In the genomic region with DNA sequence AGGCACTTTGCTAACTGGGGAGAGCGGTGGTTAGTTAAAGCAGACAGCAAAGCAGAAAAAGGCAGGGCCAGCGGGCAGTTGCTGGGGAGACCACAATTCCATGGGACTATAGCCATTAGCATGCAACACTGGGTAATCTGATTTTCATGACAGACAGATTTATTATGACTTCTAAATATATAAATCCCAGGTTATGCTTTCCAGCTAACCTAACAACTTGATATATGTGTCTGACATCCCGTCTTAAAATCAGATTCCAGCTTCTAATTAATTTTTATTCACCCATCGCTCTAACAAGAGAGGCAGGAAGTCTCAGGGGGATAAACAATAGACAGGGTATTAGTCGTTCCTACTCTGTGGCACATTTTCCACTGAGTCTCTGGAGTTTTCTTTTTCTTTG, we compare ENCODE assay signal across 14 cellular contexts.
A peak's percentile ranks its signal among the peaks of the same experiment; 100 is the strongest.
DNase-seq lines count a peak whose midpoint lies in the region; ATAC-seq and TF ChIP-seq lines count a peak whose summit lies in the region.
"Had no signal": no experiment of that assay in that cellular context is flagged by ENCODE, and none has a peak within 500 bp of the region (broad histone marks: within the 10 kb centered on the region; RNA-seq: fewer than 3 reads in every experiment).

No MANE protein-coding gene starts in this region.

- H3K9me3 ChIP-seq in uterus = no peaks in the 10 kb centered on the region
- H3K9me3 ChIP-seq: BLaER1, Caco-2 had no signal

- no peak overlapping the region for H3K4me2 ChIP-seq in mesendoderm (ENCODE audit: low read length)
- H3K4me2 ChIP-seq: BLaER1 had no signal

- no peak for TF ChIP-seq POLR2A in uterus (IDR thresholded peaks at IDR 0.05)

- no peak overlapping the region for H2BK120ac ChIP-seq in mesendoderm (ENCODE audit: low read depth, low read length)

- no peak overlapping the region for H4K8ac ChIP-seq in mesendoderm (ENCODE audit: low read depth, low read length)

- H3K27me3 Mint-ChIP-seq in stimulated activated naive CD8-positive, alpha-beta T cell treated with anti-CD3 and anti-CD28 coated beads, Interleukin-15, amount 100 ng/mL, for 72 hours = no peaks in the 10 kb centered on the region
- H3K27me3 Mint-ChIP-seq in activated T-helper 1 cell treated with anti-CD3 and anti-CD28 coated beads, Interleukin-12 subunit alpha, Interleukin-12 subunit beta, Interleukin-2, Interleukin-4 antibody, amounts not matched to agents 30 ng/mL and 10 ng/mL and 1 ng/mL, durations not matched to agents 14 hours and 24 hours and 36 hours (ENCODE audit: insufficient read depth) = peaks cover 8% of the 10 kb centered on the region
- H3K27me3 Mint-ChIP-seq: CD8-positive, alpha-beta memory T cell had no signal

- H3K27ac ChIP-seq in mesendoderm (ENCODE audit: low read depth, low read length) = no peak overlapping the region
- no peak overlapping the region for H3K27ac ChIP-seq in uterus
- H3K27ac ChIP-seq: 22Rv1, BLaER1, GM23248 had no signal

- H2BK5ac ChIP-seq in mesendoderm (ENCODE audit: low read length) = no peak overlapping the region

- H3K36me3 Mint-ChIP-seq in activated T-helper 1 cell treated with anti-CD3 and anti-CD28 coated beads, Interleukin-12 subunit alpha, Interleukin-12 subunit beta, Interleukin-2, Interleukin-4 antibody, amounts not matched to agents 30 ng/mL and 10 ng/mL and 1 ng/mL, durations not matched to agents 14 hours and 24 hours and 36 hours (ENCODE audit: low read depth) = no peaks in the 10 kb centered on the region
- H3K36me3 Mint-ChIP-seq: CD8-positive, alpha-beta memory T cell had no signal

- no peak overlapping the region for H2AK5ac ChIP-seq in mesendoderm (ENCODE audit: low read length)

- intact Hi-C loops in uterus (cut with DNase I; ENCODE audit: low total_unique reads) = no loop called here
- intact Hi-C loops in activated T-helper 1 cell treated with anti-CD3 and anti-CD28 coated beads, Interleukin-12 subunit alpha, Interleukin-12 subunit beta, Interleukin-2, Interleukin-4 antibody, amounts not matched to agents 30 ng/mL and 10 ng/mL and 1 ng/mL, durations not matched to agents 14 hours and 24 hours and 36 hours (cut with micrococcal nuclease) = no loop called here

- no peak overlapping the region for H3K9ac ChIP-seq in mesendoderm (ENCODE audit: low read length)
- H3K9ac ChIP-seq: BLaER1, GM23248 had no signal

- no peak overlapping the region for H3K27ac Mint-ChIP-seq in stimulated activated naive CD8-positive, alpha-beta T cell treated with anti-CD3 and anti-CD28 coated beads, Interleukin-15, amount 100 ng/mL, for 72 hours
- H3K27ac Mint-ChIP-seq in activated T-helper 1 cell treated with anti-CD3 and anti-CD28 coated beads, Interleukin-12 subunit alpha, Interleukin-12 subunit beta, Interleukin-2, Interleukin-4 antibody, amounts not matched to agents 30 ng/mL and 10 ng/mL and 1 ng/mL, durations not matched to agents 14 hours and 24 hours and 36 hours = no peak overlapping the region

- H3K27me3 ChIP-seq in mesendoderm (ENCODE audit: insufficient read depth, low read length, poor library complexity) = no peaks in the 10 kb centered on the region
- H3K27me3 ChIP-seq in uterus = no peaks in the 10 kb centered on the region
- H3K27me3 ChIP-seq: BLaER1 had no signal

- no peaks in the 10 kb centered on the region for H3K4me1 ChIP-seq in mesendoderm (ENCODE audit: control insufficient read depth, low read depth, low read length)
- no peaks in the 10 kb centered on the region for H3K4me1 ChIP-seq in uterus
- H3K4me1 ChIP-seq: BLaER1, Caco-2 had no signal

- DNase-seq in NCI-H82 (lab: John Stamatoyannopoulos, UW) (peak; percentile 19), NCI-H82 treated with DMSO at 0.1 percent for 48 hours (lab: John Stamatoyannopoulos, UW; ENCODE audit: unreplicated experiment) (no peak), mesendoderm (no peak), retina (peak; percentile 59), uterus (no peak)
- DNase-seq in stimulated activated naive CD8-positive, alpha-beta T cell treated with anti-CD3 and anti-CD28 coated beads, Interleukin-15, amount 100 ng/mL, for 72 hours = no peak
- no peak for DNase-seq in activated T-helper 1 cell treated with anti-CD3 and anti-CD28 coated beads, Interleukin-12 subunit alpha, Interleukin-12 subunit beta, Interleukin-2, Interleukin-4 antibody, amounts not matched to agents 30 ng/mL and 10 ng/mL and 1 ng/mL, durations not matched to agents 14 hours and 24 hours and 36 hours (ENCODE audit: low spot score)
- DNase-seq: Caco-2; CD8-positive, alpha-beta memory T cell; GF-D8; GM23248 had no signal

- H4K5ac ChIP-seq in mesendoderm (ENCODE audit: low read length) = no peak overlapping the region

- no peaks in the 10 kb centered on the region for H3K79me1 ChIP-seq in mesendoderm (ENCODE audit: low read length)

- H3K23ac ChIP-seq in mesendoderm (ENCODE audit: low read length) = no peak overlapping the region

- TF ChIP-seq CTCF in uterus (IDR thresholded peaks at IDR 0.05) = no peak

- H3K4ac ChIP-seq in mesendoderm (ENCODE audit: low read depth, low read length) = no peak overlapping the region

- no peak overlapping the region for H3K4me3 Mint-ChIP-seq in stimulated activated naive CD8-positive, alpha-beta T cell treated with anti-CD3 and anti-CD28 coated beads, Interleukin-15, amount 100 ng/mL, for 72 hours
- no peak overlapping the region for H3K4me3 Mint-ChIP-seq in activated T-helper 1 cell treated with anti-CD3 and anti-CD28 coated beads, Interleukin-12 subunit alpha, Interleukin-12 subunit beta, Interleukin-2, Interleukin-4 antibody, amounts not matched to agents 30 ng/mL and 10 ng/mL and 1 ng/mL, durations not matched to agents 14 hours and 24 hours and 36 hours
- H3K4me3 Mint-ChIP-seq: CD8-positive, alpha-beta memory T cell had no signal

- no peaks in the 10 kb centered on the region for H3K79me2 ChIP-seq in mesendoderm (ENCODE audit: control insufficient read depth, insufficient read depth, low read length)

- no CpG with 5 or more reads among the region's 5 CpGs for WGBS in mesendoderm (ENCODE audit: extremely low coverage, insufficient coverage, low lambda C conversion rate)

- H3K56ac ChIP-seq in mesendoderm (ENCODE audit: low read length) = no peak overlapping the region

- H2BK15ac ChIP-seq in mesendoderm (replicated peaks; ENCODE audit: low read depth) = peak overlapping the region; percentile 74

- no peaks in the 10 kb centered on the region for H3K4me1 Mint-ChIP-seq in stimulated activated naive CD8-positive, alpha-beta T cell treated with anti-CD3 and anti-CD28 coated beads, Interleukin-15, amount 100 ng/mL, for 72 hours
- no peaks in the 10 kb centered on the region for H3K4me1 Mint-ChIP-seq in activated T-helper 1 cell treated with anti-CD3 and anti-CD28 coated beads, Interleukin-12 subunit alpha, Interleukin-12 subunit beta, Interleukin-2, Interleukin-4 antibody, amounts not matched to agents 30 ng/mL and 10 ng/mL and 1 ng/mL, durations not matched to agents 14 hours and 24 hours and 36 hours (ENCODE audit: low read depth)
- H3K4me1 Mint-ChIP-seq: CD8-positive, alpha-beta memory T cell had no signal

- ATAC-seq in stimulated activated naive CD8-positive, alpha-beta T cell treated with anti-CD3 and anti-CD28 coated beads, Interleukin-15, amount 100 ng/mL, for 72 hours = no peak
- ATAC-seq: HCT116 had no signal

- no peaks in the 10 kb centered on the region for H3K9me3 Mint-ChIP-seq in stimulated activated naive CD8-positive, alpha-beta T cell treated with anti-CD3 and anti-CD28 coated beads, Interleukin-15, amount 100 ng/mL, for 72 hours
- no peaks in the 10 kb centered on the region for H3K9me3 Mint-ChIP-seq in activated T-helper 1 cell treated with anti-CD3 and anti-CD28 coated beads, Interleukin-12 subunit alpha, Interleukin-12 subunit beta, Interleukin-2, Interleukin-4 antibody, amounts not matched to agents 30 ng/mL and 10 ng/mL and 1 ng/mL, durations not matched to agents 14 hours and 24 hours and 36 hours

- H3K4me3 ChIP-seq in mesendoderm (ENCODE audit: low read length) (no peak overlapping the region), uterus (no peak overlapping the region)
- H3K4me3 ChIP-seq: BLaER1, GM23248 had no signal

- H3K36me3 ChIP-seq in mesendoderm (ENCODE audit: control insufficient read depth, insufficient read depth, low read length) (no peaks in the 10 kb centered on the region), uterus (no peaks in the 10 kb centered on the region)
- H3K36me3 ChIP-seq: BLaER1 had no signal

- no peak overlapping the region for H3K18ac ChIP-seq in mesendoderm (ENCODE audit: low read length)

Comparison
In these comparisons a context has a peak if more than half of its experiments do, and no peak if none do; other contexts are left out.
1. DNase-seq: peak in NCI-H82 (single experiment) and retina (single experiment); none in NCI-H82 treated with DMSO at 0.1 percent for 48 hours (single experiment), mesendoderm (single experiment), uterus (0 of 2), stimulated activated naive CD8-positive, alpha-beta T cell treated with anti-CD3 and anti-CD28 coated beads, Interleukin-15, amount 100 ng/mL, for 72 hours (0 of 2) and activated T-helper 1 cell treated with anti-CD3 and anti-CD28 coated beads, Interleukin-12 subunit alpha, Interleukin-12 subunit beta, Interleukin-2, Interleukin-4 antibody, amounts not matched to agents 30 ng/mL and 10 ng/mL and 1 ng/mL, durations not matched to agents 14 hours and 24 hours and 36 hours (single experiment).